In the genomic region with DNA sequence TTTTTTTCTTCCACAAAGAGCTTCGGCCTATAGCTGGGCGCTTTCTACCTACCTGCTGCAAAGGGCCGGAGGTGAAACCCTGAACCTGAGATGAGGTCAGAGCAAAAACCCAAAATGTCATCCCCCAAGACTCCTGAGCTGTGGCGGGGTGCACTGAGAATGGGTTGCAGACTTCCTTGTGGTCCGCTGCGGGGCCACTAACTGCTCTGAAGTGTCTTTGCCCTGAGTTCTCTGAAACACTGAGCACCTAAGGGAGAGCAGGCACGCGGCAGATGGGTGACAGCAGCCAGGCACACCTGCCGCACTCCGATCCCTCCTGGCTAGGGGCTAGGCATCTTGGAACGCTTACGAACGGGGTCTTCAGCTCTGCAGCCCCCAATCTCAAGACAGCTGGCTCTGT, we compare ENCODE assay signal across 14 cellular contexts. TPM values are rescaled to one million over a fixed set of nuclear protein-coding genes. Genes with fewer than 3 reads are reported as not detected.
A peak's percentile ranks its signal among the peaks of the same experiment; 100 is the strongest.
DNase-seq lines count a peak whose midpoint lies in the region; ATAC-seq and TF ChIP-seq lines count a peak whose summit lies in the region.
"Had no signal": no experiment of that assay in that cellular context is flagged by ENCODE, and none has a peak within 500 bp of the region (broad histone marks: within the 10 kb centered on the region; RNA-seq: fewer than 3 reads in every experiment).

No MANE protein-coding gene starts in this region.

- peak overlapping the region; percentile 39 for H2AK9ac ChIP-seq in IMR-90 (replicated peaks; ENCODE audit: low read depth, low read length, poor library complexity)

- BruUV-seq in IMR-90 (replicated peaks; lab: Mats Ljungman, UMichigan): no TSS peak
- BruUV-seq in PC-9 (replicated peaks; lab: Mats Ljungman, UMichigan): no TSS peak

- H4K8ac ChIP-seq in IMR-90 (ENCODE audit: low read depth in 2 of 2, low read length in 2 of 2): no peak overlapping the region

- no peak overlapping the region for H2AFZ ChIP-seq in IMR-90 (replicated peaks; ENCODE audit: low read length, poor library complexity)
- H2AFZ ChIP-seq in PC-9: no peak overlapping the region

- no peak overlapping the region for H4K5ac ChIP-seq in IMR-90 (ENCODE audit: low read depth, low read length)

- H3K9me3 ChIP-seq in IMR-90 (ENCODE audit: control insufficient read depth, insufficient read depth, low read length) (no peaks in the 10 kb centered on the region), PC-9 (ENCODE audit: insufficient read depth, low read depth) (no peaks in the 10 kb centered on the region), body of pancreas (no peaks in the 10 kb centered on the region)
- H3K9me3 ChIP-seq: A549, HAP-1 had no signal

- H4K91ac ChIP-seq in IMR-90 (ENCODE audit: insufficient read depth, low read depth, low read length): no peak overlapping the region

- no peak overlapping the region for H3K23ac ChIP-seq in IMR-90 (ENCODE audit: low read depth, low read length)

- WGBS in IMR-90 (ENCODE audit: extremely low coverage in 2 of 2, insufficient read length in 1 of 2), 2 experiments: 92% methylated on average over 13 of the region's 13 CpGs; no CpG with 5 or more reads in 1 of the 2 experiments
- WGBS in body of pancreas, 2 donors: 89 to 91% methylated on average over 11 to 13 of the region's 13 CpGs

- H3K4ac ChIP-seq in IMR-90 (ENCODE audit: low read depth, low read length): no peak overlapping the region

- H4K20me1 ChIP-seq in IMR-90 (ENCODE audit: insufficient read depth, low read length) (no peaks in the 10 kb centered on the region), PC-9 (ENCODE audit: insufficient read depth) (peaks cover 19% of the 10 kb centered on the region; the same call in 1 of the 2 replicates)

- no peak overlapping the region for H3K4me3 ChIP-seq in IMR-90 (ENCODE audit: insufficient read depth, low read depth, low read length)
- H3K4me3 ChIP-seq in PC-9: no peak overlapping the region
- H3K4me3 ChIP-seq in body of pancreas: no peak overlapping the region
- H3K4me3 ChIP-seq: A549, HAP-1 had no signal

- peaks cover 21% of the 10 kb centered on the region for H3K4me1 ChIP-seq in IMR-90 (ENCODE audit: control insufficient read depth, insufficient read depth, low read length)
- peaks cover 15% of the 10 kb centered on the region for H3K4me1 ChIP-seq in PC-9 (replicated peaks; ENCODE audit: insufficient read depth)
- H3K4me1 ChIP-seq in body of pancreas: peaks cover 28% of the 10 kb centered on the region
- H3K4me1 ChIP-seq: HAP-1 had no signal

- no peak for TF ChIP-seq RAD21 in IMR-90 (IDR thresholded peaks at IDR 0.05; ENCODE audit: low read length)

- dilution Hi-C loops in IMR-90 (cut with HindIII; ENCODE audit: low sequenced_read_pairs, unreplicated experiment): no loop called here

- intact Hi-C loops in IMR-90 (cut with micrococcal nuclease): loop anchor here (5.0 kb wide), 2 partner anchors 123 to 138 kb away; no protein-coding TSS in a partner anchor
- intact Hi-C loops in PC-9 (cut with micrococcal nuclease; ENCODE audit: unreplicated experiment): loop anchor here (2.0 to 10.0 kb wide), 2 partner anchors 29 to 75 kb away; a partner anchor contains a TSS
- intact Hi-C loops in body of pancreas (cut with DNase I): no loop called here
- intact Hi-C loops in Right ventricle myocardium inferior (cut with DNase I): no loop called here

- TF ChIP-seq CTCF in IMR-90 (conservative IDR thresholded peaks at IDR 0.05; ENCODE audit: low read depth, low read length) (no peak), PC-9 (conservative IDR thresholded peaks at IDR 0.05) (no peak), body of pancreas (IDR thresholded peaks at IDR 0.05) (no peak)

- H3K79me2 ChIP-seq in PC-9 (ENCODE audit: low read depth): no peaks in the 10 kb centered on the region

- H3K27ac ChIP-seq in IMR-90 (ENCODE audit: insufficient read depth, low read length) (no peak overlapping the region), PC-9 (peak overlapping the region; percentile 24; the same call in 1 of the 2 replicates), body of pancreas (peak overlapping the region in 3 of 4 donors; percentile 4 to 73 (median 51))

- CTCF ChIA-PET in IMR-90 (lab: Yijun Ruan, JAX): no interaction called here
- CTCF ChIA-PET in PC-9 (lab: Charles Lee): no interaction called here

- H2BK120ac ChIP-seq in IMR-90 (ENCODE audit: low read depth, low read length): no peak overlapping the region

- H3K9ac ChIP-seq in IMR-90 (ENCODE audit: low read depth, low read length): no peak overlapping the region

- POLR2A ChIA-PET in IMR-90 (lab: Charles Lee; ENCODE audit: unreplicated experiment): no interaction called here
- POLR2A ChIA-PET in PC-9 (lab: Charles Lee; ENCODE audit: unreplicated experiment): no interaction called here

- no peak overlapping the region for H2BK20ac ChIP-seq in IMR-90 (ENCODE audit: low read depth, low read length)

- no peaks in the 10 kb centered on the region for H3K36me3 ChIP-seq in IMR-90 (ENCODE audit: control insufficient read depth, insufficient read depth, low read length)
- 0 out of 2 replicates have a peak, but pooled peaks cover 4% of the 10 kb centered on the region for H3K36me3 ChIP-seq in PC-9 (ENCODE audit: low read depth)
- no peaks in the 10 kb centered on the region for H3K36me3 ChIP-seq in body of pancreas (replicated peaks in 1 of 2; ENCODE audit: insufficient read depth in 1 of 2, low read depth in 2 of 2)
- H3K36me3 ChIP-seq: HAP-1 had no signal

- no peaks in the 10 kb centered on the region for H3K79me1 ChIP-seq in IMR-90 (ENCODE audit: low read depth in 1 of 2, low read length in 2 of 2)

- no peak overlapping the region for H3K14ac ChIP-seq in IMR-90 (replicated peaks; ENCODE audit: low read depth, low read length)

- ATAC-seq in IMR-90 (ENCODE audit: low read depth): no peak
- ATAC-seq in body of pancreas: no peak
- no peak for ATAC-seq in Right ventricle myocardium inferior
- ATAC-seq: HepG2 had no signal

- no peak overlapping the region for H3K4me2 ChIP-seq in IMR-90 (ENCODE audit: low read depth, low read length)
- H3K4me2 ChIP-seq in PC-9: no peak overlapping the region; the same call in 1 of the 2 replicates

- H3K9me2 ChIP-seq in PC-9 (ENCODE audit: insufficient read depth): no peaks in the 10 kb centered on the region

- no peak overlapping the region; the same call in 1 of the 2 replicates for H3K18ac ChIP-seq in IMR-90 (ENCODE audit: low read depth, low read length)

- H3K9me1 ChIP-seq in IMR-90 (ENCODE audit: insufficient read depth, low read length): peaks cover 13% of the 10 kb centered on the region

- in situ Hi-C loops in IMR-90 (cut with MboI; ENCODE audit: low sequenced_read_pairs): no loop called here

- no peak overlapping the region for H2BK5ac ChIP-seq in IMR-90 (ENCODE audit: low read depth, low read length, poor library complexity, severe bottlenecking)

- TF ChIP-seq POLR2A in IMR-90 (IDR thresholded peaks at IDR 0.05; ENCODE audit: low read depth, low read length) (no peak), body of pancreas (IDR thresholded peaks at IDR 0.05) (no peak)

- no peak overlapping the region for H3K56ac ChIP-seq in IMR-90 (ENCODE audit: extremely low read depth, insufficient read depth, low read length)

- peak overlapping the region; percentile 29; the same call in 1 of the 2 replicates for H2AK5ac ChIP-seq in IMR-90 (ENCODE audit: low read depth, low read length)

- DNase-seq in IMR-90 (no peak), PC-9 (no peak), body of pancreas (no peak), glomerular visceral epithelial cell (ENCODE audit: extremely low spot score) (no peak), Right ventricle myocardium inferior (ENCODE audit: missing footprints) (no peak)
- DNase-seq in activated CD4-positive, CD25-positive, alpha-beta regulatory T cell (lab: John Stamatoyannopoulos, UW): no peak
- DNase-seq: DMS53, GF-D8 had no signal

- H2BK15ac ChIP-seq in IMR-90 (ENCODE audit: low read depth, low read length): no peak overlapping the region

- peaks cover 87% of the 10 kb centered on the region for H3F3A ChIP-seq in PC-9 (ENCODE audit: insufficient read depth, low read depth)

- H3K27me3 ChIP-seq in IMR-90 (ENCODE audit: control insufficient read depth, insufficient read depth, low read length) (peaks cover 7% of the 10 kb centered on the region; the same call in 1 of the 2 replicates), PC-9 (ENCODE audit: insufficient read depth, low read depth) (no peaks in the 10 kb centered on the region), body of pancreas (no peaks in the 10 kb centered on the region)

TF ChIP-seq in IMR-90, 13 proteins besides CTCF, POLR2A, EP300 and RAD21 (continues in another document):
- TF ChIP-seq FOS (IDR thresholded peaks at IDR 0.05; ENCODE audit: low read depth, low read length) (no peak), MAFK (IDR thresholded peaks at IDR 0.05; ENCODE audit: low read depth, low read length) (no peak)
- TF ChIP-seq, protein P1, sequence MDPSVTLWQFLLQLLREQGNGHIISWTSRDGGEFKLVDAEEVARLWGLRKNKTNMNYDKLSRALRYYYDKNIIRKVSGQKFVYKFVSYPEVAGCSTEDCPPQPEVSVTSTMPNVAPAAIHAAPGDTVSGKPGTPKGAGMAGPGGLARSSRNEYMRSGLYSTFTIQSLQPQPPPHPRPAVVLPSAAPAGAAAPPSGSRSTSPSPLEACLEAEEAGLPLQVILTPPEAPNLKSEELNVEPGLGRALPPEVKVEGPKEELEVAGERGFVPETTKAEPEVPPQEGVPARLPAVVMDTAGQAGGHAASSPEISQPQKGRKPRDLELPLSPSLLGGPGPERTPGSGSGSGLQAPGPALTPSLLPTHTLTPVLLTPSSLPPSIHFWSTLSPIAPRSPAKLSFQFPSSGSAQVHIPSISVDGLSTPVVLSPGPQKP (IDR thresholded peaks at IDR 0.05; ENCODE audit: borderline replicate concordance, low read depth, low read length): no peak

RNA-seq across cellular contexts. Expression of a gene that starts 29.3 kb away (rescaled TPM):
- total RNA-seq in IMR-90 (2012; rRNA removed) (under 0.01 TPM in 2 replicates), PC-9 (2021) (0.70 and 0.95 TPM in 2 replicates), body of pancreas (1 to 10 TPM in 1 of 2 donors, under 1 TPM in 1; 0.26 to 3.6 TPM), Right ventricle myocardium inferior (9.5 TPM)
- polyA plus RNA-seq in IMR-90 (2012; rRNA removed): 0.32 and 0.36 TPM in 2 replicates
- polyA plus RNA-seq in IMR-90 (2012; cell fraction: cytosol; rRNA removed): 0.21 and 0.26 TPM in 2 replicates
- polyA plus RNA-seq in IMR-90 (2012; cell fraction: nucleus; rRNA removed; ENCODE audit: low replicate concordance): 0.42 and 0.53 TPM in 2 replicates
- total RNA-seq: HepG2 had no signal
- polyA plus RNA-seq: CD14-positive monocyte, HepG2 had no signal

RNA-seq across cellular contexts. Expression of a gene that starts 47.2 kb away (rescaled TPM):
- total RNA-seq in IMR-90 (2012; rRNA removed) (not detected in 2 replicates), PC-9 (2021) (5.0 and 5.8 TPM in 2 replicates), body of pancreas (1 to 10 TPM in 1 of 2 donors, not detected in 1; 1.3 TPM), Right ventricle myocardium inferior (17,829 TPM)
- polyA plus RNA-seq in IMR-90 (2012; rRNA removed): not detected in 2 replicates
- not detected in 2 replicates for polyA plus RNA-seq in IMR-90 (2012; cell fraction: cytosol; rRNA removed)
- not detected in 2 replicates for polyA plus RNA-seq in IMR-90 (2012; cell fraction: nucleus; rRNA removed; ENCODE audit: low replicate concordance)
- total RNA-seq: H1, HepG2 had no signal
- polyA plus RNA-seq: BJ, CD14-positive monocyte had no signal

Comparison
In these comparisons a context has a peak if more than half of its experiments do, and no peak if none do; other contexts are left out.
1. RNA of a gene that starts 47.2 kb away (total RNA-seq): 17,829 TPM in Right ventricle myocardium inferior (single experiment); 5.0 to 5.8 TPM in PC-9, 1.3 TPM in body of pancreas and not detected in IMR-90; every median in the first group is over 1,000 times any median in the second.
2. intact Hi-C loops: an anchor here in IMR-90 (5.0 kb wide) and PC-9 (2.0 to 10.0 kb wide); none called in body of pancreas and Right ventricle myocardium inferior.